ENCODE assay signal across 29 cellular contexts in genomic region chr3:164004205-164004604, GRCh38.
A peak's percentile ranks its signal among the peaks of the same experiment; 100 is the strongest.
DNase-seq lines count a peak whose midpoint lies in the region; FAIRE-seq and TF ChIP-seq lines count a peak whose summit lies in the region.
"Had no signal": no experiment of that assay in that cellular context is flagged by ENCODE, and none has a peak within 500 bp of the region (broad histone marks: within the 10 kb centered on the region; RNA-seq: fewer than 3 reads in every experiment).

No MANE protein-coding gene starts in this region.

- no peak for TF ChIP-seq POLR2A in spleen (IDR thresholded peaks at IDR 0.05)

- no peaks in the 10 kb centered on the region for H3K79me2 ChIP-seq in OCI-LY1 (ENCODE audit: insufficient read depth, low read length)

- no peak overlapping the region for H2AFZ ChIP-seq in OCI-LY1 (ENCODE audit: low read length)

- H3K9ac ChIP-seq in OCI-LY1 (ENCODE audit: low read length), result no peak overlapping the region
- H3K9ac ChIP-seq: BLaER1 had no signal

- no peaks in the 10 kb centered on the region for H3K9me2 ChIP-seq in OCI-LY1 (ENCODE audit: low read depth, low read length)

- intact Hi-C loops in spleen (cut with DNase I; ENCODE audit: low total_unique reads), result no loop called here

- 88 to 93% (median 90%) methylated on average over 22 of the region's 22 CpGs for whole genome bisulfite sequencing in spleen, 5 donors

- H3K9me3 ChIP-seq in OCI-LY1 (ENCODE audit: low read length), result no peaks in the 10 kb centered on the region
- peaks cover 0 to 19% (median 3%) of the 10 kb centered on the region in 8 donors for H3K9me3 ChIP-seq in spleen
- H3K9me3 ChIP-seq: gastrocnemius medialis, HAP-1, left ventricle myocardium inferior, right atrium auricular region, tibial artery had no signal

- DNase-seq in ELF-1 (ENCODE audit: low read depth, low spot score) (peak; percentile 84), iPS DF 4.7 (ENCODE audit: extremely low read depth, low spot score) (peak; percentile 22), spleen (peak; percentile 47), globus pallidus (ENCODE audit: low spot score) (no peak), DMS153 treated with DMSO at 0.1 percent for 48 hours (lab: John Stamatoyannopoulos, UW; ENCODE audit: unreplicated experiment) (no peak), GM19239 (ENCODE audit: insufficient read length, low spot score) (no peak), NCI-H446 (lab: John Stamatoyannopoulos, UW) (no peak)
- DNase-seq: activated CD4-positive, alpha-beta T cell treated with anti-CD3 and anti-CD28 coated beads, Interleukin-2, amount 10 ng/mL, durations not matched to agents 24 days and 14 days; activated effector memory CD4-positive, alpha-beta T cell treated with Interleukin-2 at 50 U/mL for 16 hours; activated T-cell treated with anti-CD3 and anti-CD28 coated beads, Interleukin-2, amount 50 U/mL, for 1 hour; amygdala; DMS79; dorsolateral prefrontal cortex; gastrocnemius medialis; hippocampal formation; Kasumi-1; left ventricle myocardium inferior; mesenchymal stem cell; NCI-H146; NCI-H345; stimulated activated CD4-positive, alpha-beta T cell treated with anti-CD3 and anti-CD28 coated beads, Interleukin-2, amount 100 ng/mL, for 48 hours; tibial artery had no signal

- no peak overlapping the region for H3K4me3 ChIP-seq in OCI-LY1 (ENCODE audit: low read depth, low read length, poor library complexity, severe bottlenecking)
- no peak overlapping the region for H3K4me3 ChIP-seq in spleen
- H3K4me3 ChIP-seq: BLaER1, dorsolateral prefrontal cortex, gastrocnemius medialis, HAP-1, left ventricle myocardium inferior, right atrium auricular region, tibial artery had no signal

- H3K27ac ChIP-seq in OCI-LY1 (ENCODE audit: low read depth, low read length, poor library complexity, severe bottlenecking) (no peak overlapping the region), spleen (no peak overlapping the region)
- H3K27ac ChIP-seq: BLaER1, dorsolateral prefrontal cortex, gastrocnemius medialis, left ventricle myocardium inferior, right atrium auricular region, tibial artery had no signal

- no peaks in the 10 kb centered on the region for H3K36me3 ChIP-seq in OCI-LY1 (ENCODE audit: insufficient read depth, low read length)
- no peaks in the 10 kb centered on the region for H3K36me3 ChIP-seq in spleen
- H3K36me3 ChIP-seq: BLaER1, gastrocnemius medialis, HAP-1, left ventricle myocardium inferior, right atrium auricular region, tibial artery had no signal

- no peaks in the 10 kb centered on the region for H4K20me1 ChIP-seq in OCI-LY1 (ENCODE audit: insufficient read depth, low read length)
- H4K20me1 ChIP-seq: BLaER1 had no signal

- no peaks in the 10 kb centered on the region for H3K4me1 ChIP-seq in OCI-LY1 (ENCODE audit: insufficient read depth, low read length, severe bottlenecking)
- H3K4me1 ChIP-seq in spleen, result no peaks in the 10 kb centered on the region
- H3K4me1 ChIP-seq: BLaER1, gastrocnemius medialis, HAP-1, left ventricle myocardium inferior, right atrium auricular region, tibial artery had no signal

- H3K27me3 ChIP-seq in OCI-LY1 (ENCODE audit: insufficient read depth, low read length), result no peaks in the 10 kb centered on the region
- H3K27me3 ChIP-seq in spleen (replicated peaks in 1 of 7), result no peaks in the 10 kb centered on the region
- H3K27me3 ChIP-seq: BLaER1, dorsolateral prefrontal cortex, gastrocnemius medialis, right atrium auricular region, tibial artery had no signal

- H3K4me2 ChIP-seq in OCI-LY1 (ENCODE audit: low read length), result no peak overlapping the region
- H3K4me2 ChIP-seq: BLaER1 had no signal

- TF ChIP-seq CTCF in OCI-LY1 (IDR thresholded peaks at IDR 0.05; ENCODE audit: low read length) (peak; percentile 19; the same call in 1 of the 2 replicates), spleen (IDR thresholded peaks at IDR 0.05 in 8 of 11, conservative IDR thresholded peaks at IDR 0.05 in 3 of 11) (no peak)

- H3F3A ChIP-seq in OCI-LY1 (ENCODE audit: insufficient read depth, low read length), result no peaks in the 10 kb centered on the region

- FAIRE-seq in GM19239 (lab: Jason Lieb, UNC), result no peak
- FAIRE-seq: endothelial cell of umbilical vein, keratinocyte, RCC 7860 had no signal

Comparison
In these comparisons a context has a peak if more than half of its experiments do, and no peak if none do; other contexts are left out.
1. DNase-seq: peak in ELF-1 (single experiment), iPS DF 4.7 (single experiment) and spleen (single experiment); none in globus pallidus (single experiment), DMS153 treated with DMSO at 0.1 percent for 48 hours (single experiment), GM19239 (single experiment) and NCI-H446 (0 of 2).